Comparison of ENCODE assay signal across 8 cellular contexts in the genomic region with DNA sequence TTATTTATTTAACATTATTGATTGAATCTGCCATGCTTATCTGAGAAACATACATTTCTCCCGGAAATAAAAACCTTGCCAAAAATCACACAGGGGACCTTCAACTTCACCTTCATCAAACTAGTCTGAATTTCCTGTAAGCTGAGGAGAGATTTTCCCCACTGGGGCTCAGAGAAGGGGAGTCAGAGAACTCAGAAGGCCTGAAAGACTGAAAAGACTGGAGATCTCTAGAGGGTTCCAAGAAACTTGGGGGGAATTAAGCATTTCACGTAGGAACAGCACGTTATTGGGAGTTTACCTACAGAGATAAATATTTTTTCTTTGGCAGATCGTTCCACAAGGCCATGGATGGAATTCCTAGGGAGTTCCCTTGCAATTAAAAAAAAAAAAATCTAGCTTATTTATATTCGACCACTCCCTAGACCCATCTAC. TPM values are rescaled to one million over a fixed set of nuclear protein-coding genes. Genes with fewer than 3 reads are reported as not detected.
DNase-seq lines count a peak whose midpoint lies in the region; ATAC-seq and TF ChIP-seq lines count a peak whose summit lies in the region.

No MANE protein-coding gene starts in this region.

- TF ChIP-seq CTCF in hepatocyte (IDR thresholded peaks at IDR 0.05; ENCODE audit: poor library complexity), result no peak

- peaks cover 22% of the 10 kb centered on the region for H3K4me1 Mint-ChIP-seq in activated CD4-positive, alpha-beta memory T cell treated with anti-CD3 and anti-CD28 coated beads for 36 hours (ENCODE audit: low read depth)
- peaks cover 18% of the 10 kb centered on the region for H3K4me1 Mint-ChIP-seq in stimulated activated memory B cell treated with anti-CD40 and anti-IgM and Interleukin-4, amounts not matched to agents 10 μg/mL and 1 μg/mL and 100 μg/mL, for 72 hours

- H3K4me3 ChIP-seq in hepatocyte, result peak overlapping the region; percentile 3

- peaks cover 8% of the 10 kb centered on the region for H3K4me1 ChIP-seq in hepatocyte (ENCODE audit: insufficient read depth)

- peak; percentile 57 for DNase-seq in NCI-H2227 (lab: John Stamatoyannopoulos, UW; ENCODE audit: unreplicated experiment)
- DNase-seq in NCI-H2227 treated with DMSO at 0.1 percent for 48 hours (lab: John Stamatoyannopoulos, UW), result no peak
- DNase-seq in activated CD4-positive, alpha-beta memory T cell treated with anti-CD3 and anti-CD28 coated beads for 36 hours, result no peak
- DNase-seq in hepatocyte (ENCODE audit: low spot score), result no peak
- DNase-seq in ecto neural progenitor cell (ENCODE audit: low spot score), result no peak
- DNase-seq in activated CD4-positive, alpha-beta T cell treated with anti-CD3 and anti-CD28 coated beads, Interleukin-2, amount 50 U/mL, for 48 hours, result no peak

- no peaks in the 10 kb centered on the region for H3K9me3 ChIP-seq in hepatocyte (ENCODE audit: low read depth)

- H4K20me1 ChIP-seq in hepatocyte (ENCODE audit: insufficient read depth, poor library complexity, severe bottlenecking), result no peaks in the 10 kb centered on the region

- H2AFZ ChIP-seq in hepatocyte, result peak overlapping the region; percentile 70

- no peaks in the 10 kb centered on the region for H3K36me3 ChIP-seq in hepatocyte (replicated peaks; ENCODE audit: insufficient read depth, low read depth)

- ATAC-seq in stimulated activated memory B cell treated with anti-CD40 and anti-IgM and Interleukin-4, amounts not matched to agents 10 μg/mL and 1 μg/mL and 100 μg/mL, for 72 hours, result no peak
- no peak for ATAC-seq in HG02798 (IDR thresholded peaks at IDR 0.05; ENCODE audit: poor library complexity, unreplicated experiment)

- 5% methylated on average over 5 of the region's 5 CpGs for WGBS in hepatocyte (ENCODE audit: low lambda C conversion rate, missing lambda C conversion rate)

- no peaks in the 10 kb centered on the region for H3K9me2 ChIP-seq in hepatocyte (replicated peaks; ENCODE audit: insufficient read depth)

- peaks cover 24% of the 10 kb centered on the region for H3K79me2 ChIP-seq in hepatocyte

- intact Hi-C loops in activated CD4-positive, alpha-beta memory T cell treated with anti-CD3 and anti-CD28 coated beads for 36 hours (cut with micrococcal nuclease), result loop anchor here (1.0 kb wide), 2 partner anchors 108 to 340 kb away; partner anchors contain the start of genes BPTF and PITPNC1

- CTCF ChIA-PET in activated CD4-positive, alpha-beta memory T cell treated with anti-CD3 and anti-CD28 coated beads for 36 hours (lab: Charles Lee), result interaction anchor here (0.6 to 2.1 kb wide), 8 partner anchors 17 to 345 kb away, joined by 3 to 9 read pairs (median 3); no protein-coding TSS in a partner anchor

- peaks cover 5% of the 10 kb centered on the region for H3K27me3 Mint-ChIP-seq in activated CD4-positive, alpha-beta memory T cell treated with anti-CD3 and anti-CD28 coated beads for 36 hours
- H3K27me3 Mint-ChIP-seq in stimulated activated memory B cell treated with anti-CD40 and anti-IgM and Interleukin-4, amounts not matched to agents 10 μg/mL and 1 μg/mL and 100 μg/mL, for 72 hours, result no peaks in the 10 kb centered on the region

- peak overlapping the region; percentile 74 for H3K4me2 ChIP-seq in hepatocyte

- no peaks in the 10 kb centered on the region for H3K27me3 ChIP-seq in hepatocyte

- H3K27ac ChIP-seq in hepatocyte, result peak overlapping the region; percentile 80

- H3K36me3 Mint-ChIP-seq in activated CD4-positive, alpha-beta memory T cell treated with anti-CD3 and anti-CD28 coated beads for 36 hours, result peaks cover 23% of the 10 kb centered on the region
- peaks cover 11% of the 10 kb centered on the region for H3K36me3 Mint-ChIP-seq in stimulated activated memory B cell treated with anti-CD40 and anti-IgM and Interleukin-4, amounts not matched to agents 10 μg/mL and 1 μg/mL and 100 μg/mL, for 72 hours

- H3K9me3 Mint-ChIP-seq in activated CD4-positive, alpha-beta memory T cell treated with anti-CD3 and anti-CD28 coated beads for 36 hours, result no peaks in the 10 kb centered on the region
- peaks cover 3% of the 10 kb centered on the region for H3K9me3 Mint-ChIP-seq in stimulated activated memory B cell treated with anti-CD40 and anti-IgM and Interleukin-4, amounts not matched to agents 10 μg/mL and 1 μg/mL and 100 μg/mL, for 72 hours

- peak overlapping the region; percentile 93 for H3K27ac Mint-ChIP-seq in activated CD4-positive, alpha-beta memory T cell treated with anti-CD3 and anti-CD28 coated beads for 36 hours
- peak overlapping the region; percentile 97 for H3K27ac Mint-ChIP-seq in stimulated activated memory B cell treated with anti-CD40 and anti-IgM and Interleukin-4, amounts not matched to agents 10 μg/mL and 1 μg/mL and 100 μg/mL, for 72 hours

- H3K4me3 Mint-ChIP-seq in activated CD4-positive, alpha-beta memory T cell treated with anti-CD3 and anti-CD28 coated beads for 36 hours, result peak overlapping the region; percentile 94
- peak overlapping the region; percentile 100 for H3K4me3 Mint-ChIP-seq in stimulated activated memory B cell treated with anti-CD40 and anti-IgM and Interleukin-4, amounts not matched to agents 10 μg/mL and 1 μg/mL and 100 μg/mL, for 72 hours

- POLR2A ChIA-PET in activated CD4-positive, alpha-beta memory T cell treated with anti-CD3 and anti-CD28 coated beads for 36 hours (lab: Charles Lee), result interaction anchor here (0.6 to 2.0 kb wide), 6 partner anchors 10 to 342 kb away, joined by 3 to 9 read pairs (median 4); partner anchors contain the start of gene PITPNC1

RNA-seq across cellular contexts. Expression of gene NOL11, which starts 0.5 kb away (rescaled TPM):
- 10 to 100 TPM; 59.5 to 62.0 TPM for total RNA-seq in activated CD4-positive, alpha-beta memory T cell treated with anti-CD3 and anti-CD28 coated beads for 36 hours
- total RNA-seq in hepatocyte, result 35.7 and 41.4 TPM in 2 replicates
- polyA plus RNA-seq in hepatocyte, result 20.2 and 23.7 TPM in 2 replicates
